Comparison of ENCODE assay signal across 1 cellular context in the genomic region with DNA sequence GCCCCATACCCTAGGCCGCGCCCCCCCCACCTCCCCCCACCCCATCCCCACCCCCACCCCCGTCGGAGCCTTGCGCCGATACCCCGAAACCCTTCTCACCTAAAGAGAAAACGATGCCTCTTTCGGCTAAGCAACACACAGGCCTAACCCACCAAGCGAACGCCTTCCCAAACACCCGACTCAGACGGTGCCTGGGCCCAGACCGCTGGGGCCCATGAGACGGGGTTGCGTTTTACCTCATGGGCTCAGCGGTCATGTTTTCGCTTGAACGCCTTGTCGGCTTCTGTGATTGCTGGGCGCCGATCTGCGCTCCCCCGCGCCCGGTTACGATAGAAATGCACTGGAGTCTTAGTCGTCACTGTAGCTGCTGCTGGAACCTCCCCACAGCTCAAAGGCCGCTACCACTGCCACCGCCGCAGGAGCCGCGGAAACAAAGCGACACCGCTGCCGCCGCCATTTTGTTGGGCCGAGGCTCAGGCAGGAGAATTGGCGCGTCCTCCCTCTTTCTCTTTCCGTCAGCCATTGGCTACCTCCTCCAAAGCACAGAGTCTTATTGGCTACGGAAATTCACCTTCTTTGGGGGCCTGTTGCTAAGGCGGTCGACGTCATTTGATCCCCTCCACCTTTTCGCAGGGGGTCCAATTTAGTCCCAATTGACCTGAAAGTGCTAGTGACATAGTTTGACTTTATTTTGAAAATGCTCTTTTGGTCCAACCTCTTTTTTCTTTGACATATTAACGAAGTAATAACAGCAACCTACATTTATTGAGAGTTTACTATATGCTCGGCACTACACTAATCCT.
TF ChIP-seq lines count a peak whose summit lies in the region.

A gene with protein sequence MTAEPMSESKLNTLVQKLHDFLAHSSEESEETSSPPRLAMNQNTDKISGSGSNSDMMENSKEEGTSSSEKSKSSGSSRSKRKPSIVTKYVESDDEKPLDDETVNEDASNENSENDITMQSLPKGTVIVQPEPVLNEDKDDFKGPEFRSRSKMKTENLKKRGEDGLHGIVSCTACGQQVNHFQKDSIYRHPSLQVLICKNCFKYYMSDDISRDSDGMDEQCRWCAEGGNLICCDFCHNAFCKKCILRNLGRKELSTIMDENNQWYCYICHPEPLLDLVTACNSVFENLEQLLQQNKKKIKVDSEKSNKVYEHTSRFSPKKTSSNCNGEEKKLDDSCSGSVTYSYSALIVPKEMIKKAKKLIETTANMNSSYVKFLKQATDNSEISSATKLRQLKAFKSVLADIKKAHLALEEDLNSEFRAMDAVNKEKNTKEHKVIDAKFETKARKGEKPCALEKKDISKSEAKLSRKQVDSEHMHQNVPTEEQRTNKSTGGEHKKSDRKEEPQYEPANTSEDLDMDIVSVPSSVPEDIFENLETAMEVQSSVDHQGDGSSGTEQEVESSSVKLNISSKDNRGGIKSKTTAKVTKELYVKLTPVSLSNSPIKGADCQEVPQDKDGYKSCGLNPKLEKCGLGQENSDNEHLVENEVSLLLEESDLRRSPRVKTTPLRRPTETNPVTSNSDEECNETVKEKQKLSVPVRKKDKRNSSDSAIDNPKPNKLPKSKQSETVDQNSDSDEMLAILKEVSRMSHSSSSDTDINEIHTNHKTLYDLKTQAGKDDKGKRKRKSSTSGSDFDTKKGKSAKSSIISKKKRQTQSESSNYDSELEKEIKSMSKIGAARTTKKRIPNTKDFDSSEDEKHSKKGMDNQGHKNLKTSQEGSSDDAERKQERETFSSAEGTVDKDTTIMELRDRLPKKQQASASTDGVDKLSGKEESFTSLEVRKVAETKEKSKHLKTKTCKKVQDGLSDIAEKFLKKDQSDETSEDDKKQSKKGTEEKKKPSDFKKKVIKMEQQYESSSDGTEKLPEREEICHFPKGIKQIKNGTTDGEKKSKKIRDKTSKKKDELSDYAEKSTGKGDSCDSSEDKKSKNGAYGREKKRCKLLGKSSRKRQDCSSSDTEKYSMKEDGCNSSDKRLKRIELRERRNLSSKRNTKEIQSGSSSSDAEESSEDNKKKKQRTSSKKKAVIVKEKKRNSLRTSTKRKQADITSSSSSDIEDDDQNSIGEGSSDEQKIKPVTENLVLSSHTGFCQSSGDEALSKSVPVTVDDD (N-terminal part only) (minus strand): TSS at position 471 of the 803 bp plus-strand sequence. CDS start 215 bp downstream, at position 256.

TF ChIP-seq in K562, 482 proteins besides CTCF, POLR2A, EP300 and RAD21 (continued from another document):
- TF ChIP-seq MXI1 (IDR thresholded peaks at IDR 0.05; ENCODE audit: low read depth, low read length) (no peak), ZNF717 (CRISPR knock-in tag; IDR thresholded peaks at IDR 0.05) (no peak), POLR2H (tag; IDR thresholded peaks at IDR 0.05; ENCODE audit: low read depth) (peak; percentile 60), ZC3H11A (IDR thresholded peaks at IDR 0.05; ENCODE audit: low read depth, low read length) (no peak), PRPF4 (IDR thresholded peaks at IDR 0.05; ENCODE audit: insufficient read depth, low read depth, low read length, poor library complexity, severe bottlenecking) (no peak), POLR2AphosphoS5 (IDR thresholded peaks at IDR 0.05; ENCODE audit: control insufficient read depth, insufficient read depth, low read depth, low read length) (peak; percentile 51; the same call in 1 of the 2 replicates), KDM4B (IDR thresholded peaks at IDR 0.05; ENCODE audit: borderline replicate concordance in 2 of 2, low read depth in 1 of 2) (no peak), KLF13 (tag; IDR thresholded peaks at IDR 0.05; ENCODE audit: borderline replicate concordance, low read depth) (no peak), ZNF668 (CRISPR knock-in tag; IDR thresholded peaks at IDR 0.05) (no peak), ZNF121 (CRISPR knock-in tag; conservative IDR thresholded peaks at IDR 0.05) (no peak), CREM (IDR thresholded peaks at IDR 0.05; ENCODE audit: low read depth) (peak; percentile 35; the same call in 1 of the 2 replicates), EWSR1 (IDR thresholded peaks at IDR 0.05; ENCODE audit: borderline replicate concordance, low read depth, partially characterized antibody) (no peak), IFI16 (CRISPR knock-in tag; IDR thresholded peaks at IDR 0.05) (no peak), MAZ (CRISPR knock-in tag; conservative IDR thresholded peaks at IDR 0.05 in 1 of 2, IDR thresholded peaks at IDR 0.05 in 1 of 2) (no peak), MCM2 (IDR thresholded peaks at IDR 0.05; ENCODE audit: low read depth) (no peak), ZNF41 (CRISPR knock-in tag; conservative IDR thresholded peaks at IDR 0.05) (no peak), TCF7L2 (IDR thresholded peaks at IDR 0.05; ENCODE audit: low read depth, low read length) (no peak), MEF2A (IDR thresholded peaks at IDR 0.05; ENCODE audit: control insufficient read depth, low read depth, low read length) (no peak), RFX1 (IDR thresholded peaks at IDR 0.05) (peak; percentile 40; the same call in 1 of the 2 replicates), KDM1A (IDR thresholded peaks at IDR 0.05) (no peak; a peak in 1 of 4 replicates), BHLHE40 (IDR thresholded peaks at IDR 0.05; ENCODE audit: low read length) (no peak), RFX5 (IDR thresholded peaks at IDR 0.05; ENCODE audit: low read depth, low read length) (peak; percentile 87), SETDB1 (IDR thresholded peaks at IDR 0.05; ENCODE audit: low read length) (no peak), HDAC1 (IDR thresholded peaks at IDR 0.05) (0 out of 4 replicates have a peak, but pooled peaks of 1 of the 2 experiments have one; percentile 28), ZFP1 (CRISPR knock-in tag; IDR thresholded peaks at IDR 0.05) (no peak), RBM17 (IDR thresholded peaks at IDR 0.05; ENCODE audit: borderline replicate concordance, low read depth, low read length) (no peak), MAFF (IDR thresholded peaks at IDR 0.05; ENCODE audit: low read length) (no peak), PHF8 (IDR thresholded peaks at IDR 0.05; ENCODE audit: borderline replicate concordance, low read length) (peak; percentile 75), EP400 (IDR thresholded peaks at IDR 0.05) (peak; percentile 77), KLF6 (CRISPR knock-in tag; IDR thresholded peaks at IDR 0.05; ENCODE audit: borderline replicate concordance) (no peak), JUN (IDR thresholded peaks at IDR 0.05; ENCODE audit: borderline replicate concordance, low read depth, low read length) (no peak), JUN (CRISPR knock-in tag; IDR thresholded peaks at IDR 0.05; ENCODE audit: borderline replicate concordance) (no peak), BDP1 (IDR thresholded peaks at IDR 0.05; ENCODE audit: insufficient read depth, insufficient read length) (no peak)
- TF ChIP-seq, protein P1, sequence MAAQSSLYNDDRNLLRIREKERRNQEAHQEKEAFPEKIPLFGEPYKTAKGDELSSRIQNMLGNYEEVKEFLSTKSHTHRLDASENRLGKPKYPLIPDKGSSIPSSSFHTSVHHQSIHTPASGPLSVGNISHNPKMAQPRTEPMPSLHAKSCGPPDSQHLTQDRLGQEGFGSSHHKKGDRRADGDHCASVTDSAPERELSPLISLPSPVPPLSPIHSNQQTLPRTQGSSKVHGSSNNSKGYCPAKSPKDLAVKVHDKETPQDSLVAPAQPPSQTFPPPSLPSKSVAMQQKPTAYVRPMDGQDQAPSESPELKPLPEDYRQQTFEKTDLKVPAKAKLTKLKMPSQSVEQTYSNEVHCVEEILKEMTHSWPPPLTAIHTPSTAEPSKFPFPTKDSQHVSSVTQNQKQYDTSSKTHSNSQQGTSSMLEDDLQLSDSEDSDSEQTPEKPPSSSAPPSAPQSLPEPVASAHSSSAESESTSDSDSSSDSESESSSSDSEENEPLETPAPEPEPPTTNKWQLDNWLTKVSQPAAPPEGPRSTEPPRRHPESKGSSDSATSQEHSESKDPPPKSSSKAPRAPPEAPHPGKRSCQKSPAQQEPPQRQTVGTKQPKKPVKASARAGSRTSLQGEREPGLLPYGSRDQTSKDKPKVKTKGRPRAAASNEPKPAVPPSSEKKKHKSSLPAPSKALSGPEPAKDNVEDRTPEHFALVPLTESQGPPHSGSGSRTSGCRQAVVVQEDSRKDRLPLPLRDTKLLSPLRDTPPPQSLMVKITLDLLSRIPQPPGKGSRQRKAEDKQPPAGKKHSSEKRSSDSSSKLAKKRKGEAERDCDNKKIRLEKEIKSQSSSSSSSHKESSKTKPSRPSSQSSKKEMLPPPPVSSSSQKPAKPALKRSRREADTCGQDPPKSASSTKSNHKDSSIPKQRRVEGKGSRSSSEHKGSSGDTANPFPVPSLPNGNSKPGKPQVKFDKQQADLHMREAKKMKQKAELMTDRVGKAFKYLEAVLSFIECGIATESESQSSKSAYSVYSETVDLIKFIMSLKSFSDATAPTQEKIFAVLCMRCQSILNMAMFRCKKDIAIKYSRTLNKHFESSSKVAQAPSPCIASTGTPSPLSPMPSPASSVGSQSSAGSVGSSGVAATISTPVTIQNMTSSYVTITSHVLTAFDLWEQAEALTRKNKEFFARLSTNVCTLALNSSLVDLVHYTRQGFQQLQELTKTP (IDR thresholded peaks at IDR 0.05; ENCODE audit: low read depth in 1 of 2, partially characterized antibody in 2 of 2) = peak in 1 of 2 experiments; percentile 28
- TF ChIP-seq, protein P2, sequence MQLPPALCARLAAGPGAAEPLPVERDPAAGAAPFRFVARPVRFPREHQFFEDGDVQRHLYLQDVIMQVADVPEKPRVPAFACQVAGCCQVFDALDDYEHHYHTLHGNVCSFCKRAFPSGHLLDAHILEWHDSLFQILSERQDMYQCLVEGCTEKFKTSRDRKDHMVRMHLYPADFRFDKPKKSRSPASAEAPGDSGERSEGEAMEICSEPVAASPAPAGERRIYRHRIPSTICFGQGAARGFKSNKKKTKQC (CRISPR knock-in tag; IDR thresholded peaks at IDR 0.05) = peak; percentile 31; the same call in 1 of the 2 replicates
- TF ChIP-seq, protein P3, sequence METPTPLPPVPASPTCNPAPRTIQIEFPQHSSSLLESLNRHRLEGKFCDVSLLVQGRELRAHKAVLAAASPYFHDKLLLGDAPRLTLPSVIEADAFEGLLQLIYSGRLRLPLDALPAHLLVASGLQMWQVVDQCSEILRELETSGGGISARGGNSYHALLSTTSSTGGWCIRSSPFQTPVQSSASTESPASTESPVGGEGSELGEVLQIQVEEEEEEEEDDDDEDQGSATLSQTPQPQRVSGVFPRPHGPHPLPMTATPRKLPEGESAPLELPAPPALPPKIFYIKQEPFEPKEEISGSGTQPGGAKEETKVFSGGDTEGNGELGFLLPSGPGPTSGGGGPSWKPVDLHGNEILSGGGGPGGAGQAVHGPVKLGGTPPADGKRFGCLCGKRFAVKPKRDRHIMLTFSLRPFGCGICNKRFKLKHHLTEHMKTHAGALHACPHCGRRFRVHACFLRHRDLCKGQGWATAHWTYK (CRISPR knock-in tag; IDR thresholded peaks at IDR 0.05) = no peak
- TF ChIP-seq, protein P4, sequence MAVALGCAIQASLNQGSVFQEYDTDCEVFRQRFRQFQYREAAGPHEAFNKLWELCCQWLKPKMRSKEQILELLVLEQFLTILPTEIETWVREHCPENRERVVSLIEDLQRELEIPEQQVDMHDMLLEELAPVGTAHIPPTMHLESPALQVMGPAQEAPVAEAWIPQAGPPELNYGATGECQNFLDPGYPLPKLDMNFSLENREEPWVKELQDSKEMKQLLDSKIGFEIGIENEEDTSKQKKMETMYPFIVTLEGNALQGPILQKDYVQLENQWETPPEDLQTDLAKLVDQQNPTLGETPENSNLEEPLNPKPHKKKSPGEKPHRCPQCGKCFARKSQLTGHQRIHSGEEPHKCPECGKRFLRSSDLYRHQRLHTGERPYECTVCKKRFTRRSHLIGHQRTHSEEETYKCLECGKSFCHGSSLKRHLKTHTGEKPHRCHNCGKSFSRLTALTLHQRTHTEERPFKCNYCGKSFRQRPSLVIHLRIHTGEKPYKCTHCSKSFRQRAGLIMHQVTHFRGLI (CRISPR knock-in tag; IDR thresholded peaks at IDR 0.05) = no peak
